In the genomic region with DNA sequence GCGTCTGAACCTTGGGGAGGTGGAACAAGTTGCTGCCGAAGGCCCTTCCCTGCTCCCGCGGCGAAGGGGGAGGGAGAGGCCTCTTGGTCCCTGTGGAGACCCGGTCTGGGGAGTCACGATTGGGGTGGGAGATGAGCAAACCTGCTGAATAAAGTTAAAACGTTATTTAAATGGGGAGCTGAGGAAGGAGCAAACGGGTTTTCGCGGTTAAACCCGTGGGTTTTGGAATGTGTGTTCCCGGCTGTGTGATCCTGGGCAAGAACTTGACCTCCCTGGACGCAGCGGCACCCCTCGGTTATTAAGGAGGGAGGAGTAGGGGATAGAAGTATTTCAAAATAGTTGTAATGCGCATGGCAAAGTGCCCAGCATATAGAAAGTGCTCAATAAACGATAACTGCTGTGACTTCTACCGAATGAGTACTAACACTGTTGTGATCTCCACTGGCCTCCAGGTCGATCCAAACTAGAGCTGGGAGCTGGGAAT, we compare ENCODE assay signal across 8 cellular contexts. TPM values are rescaled to one million over a fixed set of nuclear protein-coding genes. Genes with fewer than 3 reads are reported as not detected.
A peak's percentile ranks its signal among the peaks of the same experiment; 100 is the strongest.
DNase-seq lines count a peak whose midpoint lies in the region; ATAC-seq and TF ChIP-seq lines count a peak whose summit lies in the region.

No MANE protein-coding gene starts in this region.

- CTCF ChIA-PET in SK-N-SH (lab: Yijun Ruan, JAX) = interaction anchor here (0.9 to 13.7 kb wide), 7 partner anchors 15 to 160 kb away, joined by 3 to 131 read pairs (median 9); no protein-coding TSS in a partner anchor

- H3K36me3 Mint-ChIP-seq in activated T-helper 17 cell treated with anti-CD3 and anti-CD28 coated beads, Interleukin-2, amount 50 U/mL, for 72 hours (ENCODE audit: low read depth) = no peaks in the 10 kb centered on the region

- ATAC-seq in SK-N-SH treated with all-trans-retinoic acid at 6 μM for 48 hours = no peak
- ATAC-seq in activated T-helper 17 cell treated with anti-CD3 and anti-CD28 coated beads, Interleukin-2, amount 50 U/mL, for 72 hours (replicated peaks) = no peak

- no peak overlapping the region for H3K27ac Mint-ChIP-seq in activated T-helper 17 cell treated with anti-CD3 and anti-CD28 coated beads, Interleukin-2, amount 50 U/mL, for 72 hours

- DNase-seq in SK-N-SH = no peak
- no peak for DNase-seq in NCI-H2081 treated with DMSO at 0.1 percent for 48 hours (lab: John Stamatoyannopoulos, UW)
- no peak for DNase-seq in activated CD4-positive, alpha-beta T cell treated with anti-CD3 and anti-CD28 coated beads for 48 hours
- DNase-seq in H4 (ENCODE audit: low spot score) = no peak

- no peak for TF ChIP-seq EP300 in SK-N-SH (IDR thresholded peaks at IDR 0.05; ENCODE audit: borderline replicate concordance in 1 of 2, low read depth in 1 of 2, low read length in 1 of 2)

- H3K4me1 Mint-ChIP-seq in activated T-helper 17 cell treated with anti-CD3 and anti-CD28 coated beads, Interleukin-2, amount 50 U/mL, for 72 hours = no peaks in the 10 kb centered on the region

- H3K4me1 ChIP-seq in SK-N-SH (ENCODE audit: control insufficient read depth in 1 of 2, insufficient read depth in 2 of 2, low read depth in 1 of 2, low read length in 1 of 2) (peaks cover 0 to 23% of the 10 kb centered on the region in 2 experiments; a peak in 1 of 4 replicates), stomach smooth muscle (ENCODE audit: control insufficient read depth, insufficient read depth, low read length) (peaks cover 22% of the 10 kb centered on the region)

- H3K27me3 Mint-ChIP-seq in activated T-helper 17 cell treated with anti-CD3 and anti-CD28 coated beads, Interleukin-2, amount 50 U/mL, for 72 hours = peaks cover 20% of the 10 kb centered on the region

- no peak overlapping the region for H3K9ac ChIP-seq in SK-N-SH
- H3K9ac ChIP-seq in stomach smooth muscle (ENCODE audit: low read length in 2 of 2) = peak overlapping the region; percentile 44 to 47

- no peak overlapping the region for H2AFZ ChIP-seq in SK-N-SH (ENCODE audit: low read depth)

- H4K20me1 ChIP-seq in SK-N-SH (ENCODE audit: insufficient read depth) = no peaks in the 10 kb centered on the region

- no peaks in the 10 kb centered on the region for H3K27me3 ChIP-seq in SK-N-SH (ENCODE audit: insufficient read depth)
- H3K27me3 ChIP-seq in stomach smooth muscle (ENCODE audit: control insufficient read depth in 1 of 2, insufficient read depth in 2 of 2, low read length in 2 of 2) = peaks cover 2 to 3% of the 10 kb centered on the region in 2 donors

- no peaks in the 10 kb centered on the region for H3K79me2 ChIP-seq in SK-N-SH (ENCODE audit: insufficient read depth)

- no peak overlapping the region for H3K4me3 ChIP-seq in SK-N-SH (ENCODE audit: low read depth in 2 of 2, low read length in 1 of 2)
- H3K4me3 ChIP-seq in iPS-18c (ENCODE audit: insufficient read depth, low read depth, low read length) = peak overlapping the region; percentile 50
- peak overlapping the region; percentile 57 to 74 for H3K4me3 ChIP-seq in stomach smooth muscle (ENCODE audit: low read length in 2 of 2)

- TF ChIP-seq RAD21 in SK-N-SH (IDR thresholded peaks at IDR 0.05; ENCODE audit: low read length) = no peak

- WGBS in SK-N-SH (ENCODE audit: low lambda C conversion rate) = 77% methylated on average over 19 of the region's 20 CpGs

- no peaks in the 10 kb centered on the region for H3K9me3 Mint-ChIP-seq in activated T-helper 17 cell treated with anti-CD3 and anti-CD28 coated beads, Interleukin-2, amount 50 U/mL, for 72 hours

- H3K4me2 ChIP-seq in SK-N-SH = peak overlapping the region; percentile 33; the same call in 1 of the 2 replicates

- H3K9me2 ChIP-seq in SK-N-SH = no peaks in the 10 kb centered on the region

- no peak for TF ChIP-seq CTCF in SK-N-SH (IDR thresholded peaks at IDR 0.05)

- POLR2A ChIA-PET in SK-N-SH (lab: Yijun Ruan, JAX) = interaction anchor here (1.5 kb wide), 1 partner anchor 51 kb away, joined by 3 read pairs; a partner anchor contains a TSS

- no peaks in the 10 kb centered on the region for H3K9me3 ChIP-seq in SK-N-SH
- no peaks in the 10 kb centered on the region for H3K9me3 ChIP-seq in iPS-18c (ENCODE audit: control insufficient read depth, insufficient read depth, low read length)
- H3K9me3 ChIP-seq in stomach smooth muscle (ENCODE audit: control insufficient read depth in 2 of 2, low read length in 2 of 2) = no peaks in the 10 kb centered on the region

- no peak overlapping the region for H3K27ac ChIP-seq in SK-N-SH (ENCODE audit: low read depth in 2 of 2, low read length in 1 of 2)
- no peak overlapping the region for H3K27ac ChIP-seq in stomach smooth muscle (ENCODE audit: low read length)

- peak overlapping the region; percentile 42 for H3K4me3 Mint-ChIP-seq in activated T-helper 17 cell treated with anti-CD3 and anti-CD28 coated beads, Interleukin-2, amount 50 U/mL, for 72 hours

- H3K36me3 ChIP-seq in SK-N-SH (replicated peaks in 1 of 2; ENCODE audit: control insufficient read depth in 1 of 2, insufficient read depth in 2 of 2, low read length in 1 of 2) (no peaks in the 10 kb centered on the region), stomach smooth muscle (ENCODE audit: control insufficient read depth in 2 of 2, insufficient read depth in 2 of 2, low read length in 2 of 2) (no peaks in the 10 kb centered on the region)

- H3F3A ChIP-seq in SK-N-SH (replicated peaks; ENCODE audit: insufficient read depth) = no peaks in the 10 kb centered on the region

TF ChIP-seq in SK-N-SH, 30 proteins besides CTCF, POLR2A, EP300 and RAD21 (continues in another document):
- no peak for TF ChIP-seq YY1 (IDR thresholded peaks at IDR 0.05; ENCODE audit: low read depth)

TF ChIP-seq in SK-N-SH treated with all-trans-retinoic acid at 6 μM for 48 hours, 23 proteins besides CTCF, POLR2A, EP300 and RAD21:
- no peak for TF ChIP-seq ZFP30 (CRISPR knock-in tag; IDR thresholded peaks at IDR 0.05)
TF ChIP-seq in SK-N-SH treated with all-trans-retinoic acid at 6 μM for 48 hours: peak in this region for 0.

RNA-seq across cellular contexts. Expression of a gene that starts 3.4 kb away (rescaled TPM):
- polyA plus RNA-seq in SK-N-SH (2012; rRNA removed) = 0.50 and 0.64 TPM in 2 replicates
- 0.31 and 0.38 TPM in 2 replicates for polyA plus RNA-seq in SK-N-SH (2012; cell fraction: cytosol; rRNA removed)
- polyA plus RNA-seq in SK-N-SH (2012; cell fraction: nucleus; rRNA removed) = 0.37 and 0.62 TPM in 2 replicates
- not detected for total RNA-seq in activated T-helper 17 cell treated with anti-CD3 and anti-CD28 coated beads, Interleukin-2, amount 50 U/mL, for 72 hours
- 0.04 and 0.12 TPM in 2 replicates for total RNA-seq in H4 (2014; rRNA removed; shearing (Covaris generic))

RNA-seq across cellular contexts. Expression of a gene that starts 6.5 kb away (rescaled TPM):
- polyA plus RNA-seq in SK-N-SH (2012; rRNA removed) = not detected in 2 replicates
- not detected in 2 replicates for polyA plus RNA-seq in SK-N-SH (2012; cell fraction: cytosol; rRNA removed)
- polyA plus RNA-seq in SK-N-SH (2012; cell fraction: nucleus; rRNA removed) = not detected in 2 replicates
- total RNA-seq in activated T-helper 17 cell treated with anti-CD3 and anti-CD28 coated beads, Interleukin-2, amount 50 U/mL, for 72 hours = not detected
- total RNA-seq in H4 (2014; rRNA removed; shearing (Covaris generic)) = not detected in 2 replicates

RNA-seq across cellular contexts. Expression of a gene that starts 7.4 kb away (rescaled TPM):
- polyA plus RNA-seq in SK-N-SH (2012; rRNA removed) = 58.7 and 64.8 TPM in 2 replicates
- 39.5 and 50.3 TPM in 2 replicates for polyA plus RNA-seq in SK-N-SH (2012; cell fraction: cytosol; rRNA removed)
- 33.5 and 78.6 TPM in 2 replicates for polyA plus RNA-seq in SK-N-SH (2012; cell fraction: nucleus; rRNA removed)
- total RNA-seq in activated T-helper 17 cell treated with anti-CD3 and anti-CD28 coated beads, Interleukin-2, amount 50 U/mL, for 72 hours = 10 to 100 TPM; 20.4 to 52.4 TPM
- total RNA-seq in H4 (2014; rRNA removed; shearing (Covaris generic)) = 27.4 and 41.0 TPM in 2 replicates

RNA-seq across cellular contexts. Expression of a gene that starts 9.4 kb away (rescaled TPM):
- polyA plus RNA-seq in SK-N-SH (2012; rRNA removed) = not detected in 2 replicates
- polyA plus RNA-seq in SK-N-SH (2012; cell fraction: cytosol; rRNA removed) = 0.04 and 0.05 TPM in 2 replicates
- polyA plus RNA-seq in SK-N-SH (2012; cell fraction: nucleus; rRNA removed) = 0.10 TPM in 1 of 2 replicates, not detected in the other
- total RNA-seq in activated T-helper 17 cell treated with anti-CD3 and anti-CD28 coated beads, Interleukin-2, amount 50 U/mL, for 72 hours = not detected
- total RNA-seq in H4 (2014; rRNA removed; shearing (Covaris generic)) = not detected in 2 replicates

RNA-seq across cellular contexts. Expression of a gene that starts 15.0 kb away (rescaled TPM):
- polyA plus RNA-seq in SK-N-SH (2012; rRNA removed) = 0.49 and 0.58 TPM in 2 replicates
- polyA plus RNA-seq in SK-N-SH (2012; cell fraction: cytosol; rRNA removed) = 0.26 and 0.30 TPM in 2 replicates
- 3.3 and 4.2 TPM in 2 replicates for polyA plus RNA-seq in SK-N-SH (2012; cell fraction: nucleus; rRNA removed)
- total RNA-seq in activated T-helper 17 cell treated with anti-CD3 and anti-CD28 coated beads, Interleukin-2, amount 50 U/mL, for 72 hours = 1 to 10 TPM; 2.9 to 4.6 TPM
- not detected in 2 replicates for total RNA-seq in H4 (2014; rRNA removed; shearing (Covaris generic))

Comparison
In these comparisons a context has a peak if more than half of its experiments do, and no peak if none do; other contexts are left out.
1. H3K4me3 ChIP-seq: peak in iPS-18c (single experiment) and stomach smooth muscle (2 of 2); none in SK-N-SH (0 of 2).